Comparison of ENCODE assay signal across 20 cellular contexts in the genomic region with DNA sequence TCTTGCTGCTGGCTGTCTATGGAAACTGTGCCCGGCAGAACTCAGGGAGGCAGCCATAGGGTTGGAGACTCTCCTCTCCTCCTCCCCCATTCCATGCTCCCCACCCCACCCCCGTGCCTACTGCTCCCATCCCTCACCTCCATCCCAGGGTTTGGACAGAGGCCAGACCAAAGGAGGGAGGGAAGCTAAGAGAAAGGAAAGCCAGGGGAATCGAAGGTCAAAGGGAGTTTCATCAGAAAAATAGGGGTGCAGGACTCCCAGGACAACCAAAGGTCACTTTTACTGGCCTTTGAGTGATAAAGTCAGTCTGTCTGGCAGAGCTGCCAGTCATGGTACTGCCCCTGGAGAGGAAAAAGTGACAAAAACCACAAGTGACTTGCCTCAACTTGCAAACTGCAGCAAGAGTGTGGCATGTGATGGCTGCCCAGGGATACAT.
DNase-seq lines count a peak whose midpoint lies in the region; TF ChIP-seq lines count a peak whose summit lies in the region.
"Had no signal": no experiment of that assay in that cellular context is flagged by ENCODE, and none has a peak within 500 bp of the region (broad histone marks: within the 10 kb centered on the region; RNA-seq: fewer than 3 reads in every experiment).

No MANE protein-coding gene starts in this region.

- H3K27me3 Mint-ChIP-seq in CD14-positive monocyte (ENCODE audit: low read depth in 3 of 3): no peaks in the 10 kb centered on the region

- DNase-seq in NCI-H1105 treated with DMSO at 0.1 percent for 48 hours (lab: John Stamatoyannopoulos, UW) (peak; percentile 43), epithelial cell of prostate (ENCODE audit: low read depth, low spot score) (peak; percentile 24), CD14-positive monocyte (ENCODE audit: low spot score) (no peak), A172 (ENCODE audit: low spot score) (no peak), C1 segment of cervical spinal cord (lab: John Stamatoyannopoulos, UW) (no peak)
- no peak for DNase-seq in activated CD8-positive, alpha-beta memory T cell treated with anti-CD3 and anti-CD28 coated beads for 24 hours
- DNase-seq: activated CD4-positive, alpha-beta T cell treated with anti-CD3 and anti-CD28 coated beads for 4 hours; central memory CD4-positive, alpha-beta T cell; DMS79 treated with DMSO at 0.1 percent for 48 hours; esophagus squamous epithelium; glutamatergic neuron; HFFc6; KG1; naive B cell; NCI-H1048; NCI-H526 treated with DMSO at 0.1 percent for 48 hours; posterior cingulate gyrus; stimulated activated CD4-positive, alpha-beta T cell treated with anti-CD3 and anti-CD28 coated beads, Interleukin-4, amount 100 ng/mL, for 1 hour had no signal

- no peaks in the 10 kb centered on the region for H3K36me3 ChIP-seq in parathyroid adenoma (ENCODE audit: control insufficient read depth, insufficient read depth, low read length)
- H3K36me3 ChIP-seq: esophagus squamous epithelium had no signal

- no peaks in the 10 kb centered on the region for H3K4me1 ChIP-seq in parathyroid adenoma

- H3K9me3 ChIP-seq in parathyroid adenoma (ENCODE audit: control insufficient read depth, low read length): no peaks in the 10 kb centered on the region
- H3K9me3 ChIP-seq: esophagus squamous epithelium had no signal

- H3K9me3 Mint-ChIP-seq in CD14-positive monocyte: peaks cover 0 to 5% (median 0%) of the 10 kb centered on the region in 7 donors
- H3K9me3 Mint-ChIP-seq: HFFc6 had no signal

- intact Hi-C loops in CD14-positive monocyte (cut with micrococcal nuclease): loop anchor here in 1 of 2 donors (10.0 kb wide), 1 partner anchor 60 kb away; no protein-coding TSS in a partner anchor

- H3K4me2 ChIP-seq in parathyroid adenoma (ENCODE audit: low read length): no peak overlapping the region

- H3K79me2 ChIP-seq in parathyroid adenoma: no peaks in the 10 kb centered on the region

- H3K9ac ChIP-seq in parathyroid adenoma: no peak overlapping the region

- no peak overlapping the region for H2AFZ ChIP-seq in parathyroid adenoma

- no peak overlapping the region for H3K27ac Mint-ChIP-seq in CD14-positive monocyte
- H3K27ac Mint-ChIP-seq: HFFc6, naive B cell had no signal

- H3K27me3 ChIP-seq in parathyroid adenoma (ENCODE audit: control insufficient read depth, insufficient read depth, low read length): no peaks in the 10 kb centered on the region

- H3K4me3 ChIP-seq in parathyroid adenoma (ENCODE audit: low read depth, low read length): no peak overlapping the region

- H3K36me3 Mint-ChIP-seq in CD14-positive monocyte: no peaks in the 10 kb centered on the region
- H3K36me3 Mint-ChIP-seq: naive B cell had no signal

- no peaks in the 10 kb centered on the region for H3K4me1 Mint-ChIP-seq in CD14-positive monocyte
- H3K4me1 Mint-ChIP-seq: naive B cell had no signal

- TF ChIP-seq CTCF in 22Rv1 (IDR thresholded peaks at IDR 0.05): no peak
- no peak for TF ChIP-seq CTCF in parathyroid adenoma (IDR thresholded peaks at IDR 0.05)
- no peak for TF ChIP-seq CTCF in CD14-positive monocyte (IDR thresholded peaks at IDR 0.05)

- H3K27ac ChIP-seq in 22Rv1 (peak overlapping the region; percentile 60), epithelial cell of prostate (no peak overlapping the region), parathyroid adenoma (peak overlapping the region; percentile 5)

- no peak overlapping the region for H3K4me3 Mint-ChIP-seq in CD14-positive monocyte
- H3K4me3 Mint-ChIP-seq: HFFc6, naive B cell had no signal

Comparison
In these comparisons a context has a peak if more than half of its experiments do, and no peak if none do; other contexts are left out.
1. DNase-seq: peak in NCI-H1105 treated with DMSO at 0.1 percent for 48 hours (single experiment) and epithelial cell of prostate (single experiment); none in CD14-positive monocyte (single experiment), activated CD8-positive, alpha-beta memory T cell treated with anti-CD3 and anti-CD28 coated beads for 24 hours (single experiment), A172 (single experiment) and C1 segment of cervical spinal cord (0 of 14).